1 cellular context compared by ENCODE assay signal in the genomic region with DNA sequence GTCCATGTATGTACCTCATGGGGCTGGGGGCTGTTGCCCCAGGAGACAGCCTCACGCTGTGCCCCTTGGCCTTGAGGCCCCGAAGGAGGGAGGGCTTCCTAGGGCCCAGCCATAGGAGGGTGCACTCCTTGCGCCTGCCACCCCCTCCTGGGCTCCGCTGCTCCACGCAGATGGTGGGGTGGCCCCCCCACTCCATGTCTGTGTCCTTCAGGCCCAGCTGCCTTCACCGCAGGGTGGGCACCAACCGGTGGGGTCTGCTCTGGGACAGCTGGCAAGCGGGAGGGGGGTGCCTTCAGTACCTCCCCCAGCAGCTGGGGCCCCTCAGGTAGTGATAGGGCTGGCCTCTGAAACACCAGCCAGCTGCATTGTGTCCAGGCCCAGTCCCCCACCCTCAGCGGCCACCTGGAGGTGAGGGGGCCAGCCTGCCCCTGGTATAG.
TF ChIP-seq lines count a peak whose summit lies in the region.

No MANE protein-coding gene starts in this region.

TF ChIP-seq in H1, 55 proteins besides CTCF, POLR2A, EP300 and RAD21:
- TF ChIP-seq NANOG (IDR thresholded peaks at IDR 0.05; ENCODE audit: insufficient read depth, low read depth, low read length, poor library complexity, severe bottlenecking): no peak
- TF ChIP-seq SAP30 (IDR thresholded peaks at IDR 0.05; ENCODE audit: insufficient read depth, insufficient replicate concordance, low read length): no peak
- TF ChIP-seq, protein P1, sequence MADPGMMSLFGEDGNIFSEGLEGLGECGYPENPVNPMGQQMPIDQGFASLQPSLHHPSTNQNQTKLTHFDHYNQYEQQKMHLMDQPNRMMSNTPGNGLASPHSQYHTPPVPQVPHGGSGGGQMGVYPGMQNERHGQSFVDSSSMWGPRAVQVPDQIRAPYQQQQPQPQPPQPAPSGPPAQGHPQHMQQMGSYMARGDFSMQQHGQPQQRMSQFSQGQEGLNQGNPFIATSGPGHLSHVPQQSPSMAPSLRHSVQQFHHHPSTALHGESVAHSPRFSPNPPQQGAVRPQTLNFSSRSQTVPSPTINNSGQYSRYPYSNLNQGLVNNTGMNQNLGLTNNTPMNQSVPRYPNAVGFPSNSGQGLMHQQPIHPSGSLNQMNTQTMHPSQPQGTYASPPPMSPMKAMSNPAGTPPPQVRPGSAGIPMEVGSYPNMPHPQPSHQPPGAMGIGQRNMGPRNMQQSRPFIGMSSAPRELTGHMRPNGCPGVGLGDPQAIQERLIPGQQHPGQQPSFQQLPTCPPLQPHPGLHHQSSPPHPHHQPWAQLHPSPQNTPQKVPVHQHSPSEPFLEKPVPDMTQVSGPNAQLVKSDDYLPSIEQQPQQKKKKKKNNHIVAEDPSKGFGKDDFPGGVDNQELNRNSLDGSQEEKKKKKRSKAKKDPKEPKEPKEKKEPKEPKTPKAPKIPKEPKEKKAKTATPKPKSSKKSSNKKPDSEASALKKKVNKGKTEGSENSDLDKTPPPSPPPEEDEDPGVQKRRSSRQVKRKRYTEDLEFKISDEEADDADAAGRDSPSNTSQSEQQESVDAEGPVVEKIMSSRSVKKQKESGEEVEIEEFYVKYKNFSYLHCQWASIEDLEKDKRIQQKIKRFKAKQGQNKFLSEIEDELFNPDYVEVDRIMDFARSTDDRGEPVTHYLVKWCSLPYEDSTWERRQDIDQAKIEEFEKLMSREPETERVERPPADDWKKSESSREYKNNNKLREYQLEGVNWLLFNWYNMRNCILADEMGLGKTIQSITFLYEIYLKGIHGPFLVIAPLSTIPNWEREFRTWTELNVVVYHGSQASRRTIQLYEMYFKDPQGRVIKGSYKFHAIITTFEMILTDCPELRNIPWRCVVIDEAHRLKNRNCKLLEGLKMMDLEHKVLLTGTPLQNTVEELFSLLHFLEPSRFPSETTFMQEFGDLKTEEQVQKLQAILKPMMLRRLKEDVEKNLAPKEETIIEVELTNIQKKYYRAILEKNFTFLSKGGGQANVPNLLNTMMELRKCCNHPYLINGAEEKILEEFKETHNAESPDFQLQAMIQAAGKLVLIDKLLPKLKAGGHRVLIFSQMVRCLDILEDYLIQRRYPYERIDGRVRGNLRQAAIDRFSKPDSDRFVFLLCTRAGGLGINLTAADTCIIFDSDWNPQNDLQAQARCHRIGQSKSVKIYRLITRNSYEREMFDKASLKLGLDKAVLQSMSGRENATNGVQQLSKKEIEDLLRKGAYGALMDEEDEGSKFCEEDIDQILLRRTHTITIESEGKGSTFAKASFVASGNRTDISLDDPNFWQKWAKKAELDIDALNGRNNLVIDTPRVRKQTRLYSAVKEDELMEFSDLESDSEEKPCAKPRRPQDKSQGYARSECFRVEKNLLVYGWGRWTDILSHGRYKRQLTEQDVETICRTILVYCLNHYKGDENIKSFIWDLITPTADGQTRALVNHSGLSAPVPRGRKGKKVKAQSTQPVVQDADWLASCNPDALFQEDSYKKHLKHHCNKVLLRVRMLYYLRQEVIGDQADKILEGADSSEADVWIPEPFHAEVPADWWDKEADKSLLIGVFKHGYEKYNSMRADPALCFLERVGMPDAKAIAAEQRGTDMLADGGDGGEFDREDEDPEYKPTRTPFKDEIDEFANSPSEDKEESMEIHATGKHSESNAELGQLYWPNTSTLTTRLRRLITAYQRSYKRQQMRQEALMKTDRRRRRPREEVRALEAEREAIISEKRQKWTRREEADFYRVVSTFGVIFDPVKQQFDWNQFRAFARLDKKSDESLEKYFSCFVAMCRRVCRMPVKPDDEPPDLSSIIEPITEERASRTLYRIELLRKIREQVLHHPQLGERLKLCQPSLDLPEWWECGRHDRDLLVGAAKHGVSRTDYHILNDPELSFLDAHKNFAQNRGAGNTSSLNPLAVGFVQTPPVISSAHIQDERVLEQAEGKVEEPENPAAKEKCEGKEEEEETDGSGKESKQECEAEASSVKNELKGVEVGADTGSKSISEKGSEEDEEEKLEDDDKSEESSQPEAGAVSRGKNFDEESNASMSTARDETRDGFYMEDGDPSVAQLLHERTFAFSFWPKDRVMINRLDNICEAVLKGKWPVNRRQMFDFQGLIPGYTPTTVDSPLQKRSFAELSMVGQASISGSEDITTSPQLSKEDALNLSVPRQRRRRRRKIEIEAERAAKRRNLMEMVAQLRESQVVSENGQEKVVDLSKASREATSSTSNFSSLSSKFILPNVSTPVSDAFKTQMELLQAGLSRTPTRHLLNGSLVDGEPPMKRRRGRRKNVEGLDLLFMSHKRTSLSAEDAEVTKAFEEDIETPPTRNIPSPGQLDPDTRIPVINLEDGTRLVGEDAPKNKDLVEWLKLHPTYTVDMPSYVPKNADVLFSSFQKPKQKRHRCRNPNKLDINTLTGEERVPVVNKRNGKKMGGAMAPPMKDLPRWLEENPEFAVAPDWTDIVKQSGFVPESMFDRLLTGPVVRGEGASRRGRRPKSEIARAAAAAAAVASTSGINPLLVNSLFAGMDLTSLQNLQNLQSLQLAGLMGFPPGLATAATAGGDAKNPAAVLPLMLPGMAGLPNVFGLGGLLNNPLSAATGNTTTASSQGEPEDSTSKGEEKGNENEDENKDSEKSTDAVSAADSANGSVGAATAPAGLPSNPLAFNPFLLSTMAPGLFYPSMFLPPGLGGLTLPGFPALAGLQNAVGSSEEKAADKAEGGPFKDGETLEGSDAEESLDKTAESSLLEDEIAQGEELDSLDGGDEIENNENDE (IDR thresholded peaks at IDR 0.05; ENCODE audit: insufficient replicate concordance, low read length): no peak
- no peak for TF ChIP-seq POLR2AphosphoS5 (IDR thresholded peaks at IDR 0.05; ENCODE audit: low read depth, low read length)
- no peak for TF ChIP-seq BRCA1 (IDR thresholded peaks at IDR 0.05; ENCODE audit: low read depth, low read length)
- no peak for TF ChIP-seq EGR1 (IDR thresholded peaks at IDR 0.05; ENCODE audit: borderline replicate concordance, low read depth, low read length)
- TF ChIP-seq, protein P2, sequence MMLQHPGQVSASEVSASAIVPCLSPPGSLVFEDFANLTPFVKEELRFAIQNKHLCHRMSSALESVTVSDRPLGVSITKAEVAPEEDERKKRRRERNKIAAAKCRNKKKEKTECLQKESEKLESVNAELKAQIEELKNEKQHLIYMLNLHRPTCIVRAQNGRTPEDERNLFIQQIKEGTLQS (IDR thresholded peaks at IDR 0.05; ENCODE audit: insufficient read depth, low read depth, low read length): no peak
- TF ChIP-seq FOSL1 (IDR thresholded peaks at IDR 0.05; ENCODE audit: insufficient read depth, low read depth, low read length): no peak
